ENCODE assay signal across 8 cellular contexts in the genomic region with DNA sequence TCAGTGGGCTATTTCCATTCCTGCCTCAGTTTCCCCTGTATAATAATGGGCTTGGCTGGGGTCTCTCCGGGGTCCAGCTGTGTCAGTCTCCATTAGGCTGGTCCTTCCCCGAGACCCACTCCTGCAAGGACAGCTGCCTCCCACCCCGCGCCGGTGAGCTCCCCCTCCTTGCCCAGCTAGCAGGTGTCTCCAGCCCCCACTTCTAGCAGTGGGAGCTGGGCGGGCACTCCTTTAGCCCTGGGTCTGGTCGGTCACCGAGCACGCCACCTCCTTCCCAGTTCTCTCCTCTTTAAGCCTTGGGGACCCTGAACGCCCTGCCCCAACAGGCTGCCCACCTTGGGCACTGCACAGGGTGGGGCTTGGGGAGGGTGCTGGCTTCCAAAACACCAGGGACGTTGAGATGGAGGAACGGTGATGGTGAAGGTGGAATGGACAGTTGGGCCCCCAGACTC. TPM values are rescaled to one million over a fixed set of nuclear protein-coding genes. Genes with fewer than 3 reads are reported as not detected.
DNase-seq lines count a peak whose midpoint lies in the region; ATAC-seq and TF ChIP-seq lines count a peak whose summit lies in the region.

No MANE protein-coding gene starts in this region.

- BruUV-seq in Calu3 (replicated peaks; lab: Mats Ljungman, UMichigan) (no TSS peak), Panc1 (replicated peaks; lab: Mats Ljungman, UMichigan) (no TSS peak)

- H3K27ac Mint-ChIP-seq in Calu3 (ENCODE audit: unreplicated experiment), result no peak overlapping the region

- H3K9me3 ChIP-seq in Panc1 (ENCODE audit: control insufficient read depth, insufficient read depth, low read depth, low read length) (no peaks in the 10 kb centered on the region), esophagus muscularis mucosa (no peaks in the 10 kb centered on the region), ovary (no peaks in the 10 kb centered on the region)

- no peak for TF ChIP-seq EP300 in esophagus muscularis mucosa (IDR thresholded peaks at IDR 0.05)
- TF ChIP-seq EP300 in ovary (IDR thresholded peaks at IDR 0.05), result no peak

- no peaks in the 10 kb centered on the region for H3K27me3 ChIP-seq in Panc1 (ENCODE audit: control insufficient read depth, insufficient read depth, low read length)
- H3K27me3 ChIP-seq in esophagus muscularis mucosa, result peaks cover 0 to 49% (median under 1%) of the 10 kb centered on the region in 4 donors
- no peaks in the 10 kb centered on the region for H3K27me3 ChIP-seq in ovary

- H3K4me3 Mint-ChIP-seq in Calu3 (ENCODE audit: low read depth, unreplicated experiment), result peak overlapping the region; percentile 52

- no peaks in the 10 kb centered on the region for H3K4me1 Mint-ChIP-seq in Calu3 (ENCODE audit: low read depth, unreplicated experiment)

- H3K36me3 Mint-ChIP-seq in Calu3 (ENCODE audit: insufficient read depth, unreplicated experiment), result peaks cover 11% of the 10 kb centered on the region

- DNase-seq in Calu3 (no peak), Panc1 (ENCODE audit: low read depth, low spot score) (no peak), esophagus muscularis mucosa (ENCODE audit: extremely low spot score) (no peak), ovary (peak in 2 of 5 donors; percentile 31 to 32), activated gamma-delta T cell (lab: John Stamatoyannopoulos, UW) (no peak)

- CTCF ChIA-PET in Calu3 (lab: Charles Lee), result interaction anchor here (1.5 kb wide), 1 partner anchor 439 kb away, joined by 3 read pairs; no protein-coding TSS in a partner anchor
- CTCF ChIA-PET in Panc1 (lab: Charles Lee), result no interaction called here

- in situ Hi-C loops in Panc1 (cut with HindIII; ENCODE audit: low pct_unique_long_range_greater_than_20kb, low sequenced_read_pairs), result no loop called here

- H3K4me3 ChIP-seq in Panc1 (ENCODE audit: low read depth in 2 of 2, low read length in 2 of 2) (no peak overlapping the region; a peak in 1 of 4 replicates), esophagus muscularis mucosa (peak overlapping the region; percentile 59 to 78 (median 66)), ovary (no peak overlapping the region)

- POLR2A ChIA-PET in Panc1 (lab: Charles Lee), result no interaction called here

- TF ChIP-seq CTCF in Calu3 (IDR thresholded peaks at IDR 0.05; ENCODE audit: unreplicated experiment) (no peak), Panc1 (IDR thresholded peaks at IDR 0.05) (no peak), esophagus muscularis mucosa (IDR thresholded peaks at IDR 0.05) (no peak), ovary (IDR thresholded peaks at IDR 0.05) (no peak)

- no peaks in the 10 kb centered on the region for H3K36me3 ChIP-seq in Panc1 (ENCODE audit: control insufficient read depth, insufficient read depth, low read length)
- H3K36me3 ChIP-seq in esophagus muscularis mucosa, result peaks cover 3 to 18% (median 10%) of the 10 kb centered on the region in 4 donors
- H3K36me3 ChIP-seq in ovary, result no peaks in the 10 kb centered on the region

- intact Hi-C loops in Calu3 (cut with micrococcal nuclease; ENCODE audit: unreplicated experiment), result no loop called here
- intact Hi-C loops in Panc1 (cut with micrococcal nuclease; ENCODE audit: unreplicated experiment), result no loop called here
- intact Hi-C loops in esophagus muscularis mucosa (cut with DNase I), result loop anchor here (5.0 to 10.0 kb wide), 3 partner anchors 455 to 685 kb away; a partner anchor contains a TSS
- intact Hi-C loops in ovary (cut with DNase I), result loop anchor here in 3 of 4 donors (5.0 to 10.0 kb wide), 6 partner anchors 145 to 657 kb away; a partner anchor contains a TSS

- no peaks in the 10 kb centered on the region for H3K27me3 Mint-ChIP-seq in Calu3 (ENCODE audit: unreplicated experiment)

- 55% methylated on average over 6 of the region's 12 CpGs for WGBS in esophagus muscularis mucosa
- 21 to 26% (median 22%) methylated on average over 12 of the region's 12 CpGs for WGBS in ovary, 3 donors

- H3K27ac ChIP-seq in Panc1 (ENCODE audit: low read length) (peak overlapping the region; percentile 63), esophagus muscularis mucosa (replicated peaks in 1 of 4) (peak overlapping the region; percentile 91 to 93 (median 92)), ovary (peak overlapping the region; percentile 31 to 36)

- ATAC-seq in Panc1 (no peak), GM18858 (IDR thresholded peaks at IDR 0.05; ENCODE audit: unreplicated experiment) (no peak), GM19395 (IDR thresholded peaks at IDR 0.05; ENCODE audit: unreplicated experiment) (no peak), GM21367 (IDR thresholded peaks at IDR 0.05; ENCODE audit: unreplicated experiment) (no peak)

- H3K4me1 ChIP-seq in Panc1 (ENCODE audit: control insufficient read depth, insufficient read depth, low read length), result peaks cover 21% of the 10 kb centered on the region
- peaks cover 44 to 94% (median 91%) of the 10 kb centered on the region in 4 donors for H3K4me1 ChIP-seq in esophagus muscularis mucosa
- H3K4me1 ChIP-seq in ovary (ENCODE audit: insufficient read depth), result peaks cover 5% of the 10 kb centered on the region

- no peaks in the 10 kb centered on the region for H3K9me3 Mint-ChIP-seq in Calu3 (ENCODE audit: low read depth, unreplicated experiment)

- TF ChIP-seq POLR2A in esophagus muscularis mucosa (IDR thresholded peaks at IDR 0.05; ENCODE audit: low read depth) (no peak), ovary (IDR thresholded peaks at IDR 0.05) (no peak)

RNA-seq across cellular contexts. Expression of a gene that starts 10.5 kb away (rescaled TPM):
- total RNA-seq in Calu3 (2022) (0.14 and 0.15 TPM in 2 replicates), Panc1 (2021; ENCODE audit: unreplicated experiment) (35.6 TPM), esophagus muscularis mucosa (10 to 100 TPM; 17.9 to 42.6 (median 31.3) TPM), ovary (10 to 100 TPM in 4 of 7 donors, 1 to 10 TPM in 3; 5.6 to 22.2 (median 16.9) TPM)
- 30.7 TPM for polyA plus RNA-seq in Panc1 (2012; ENCODE audit: insufficient read length)
- polyA plus RNA-seq in ovary, result 10 to 100 TPM in 1 of 2 donors, 1 to 10 TPM in 1; 4.8 to 16.0 TPM

RNA-seq across cellular contexts. Expression of a gene that starts 42.1 kb away (rescaled TPM):
- total RNA-seq in Calu3 (2022), result not detected in 2 replicates
- total RNA-seq in Panc1 (2021; ENCODE audit: unreplicated experiment), result not detected
- polyA plus RNA-seq in Panc1 (2012; ENCODE audit: insufficient read length), result 0.19 TPM
- not detected for total RNA-seq in esophagus muscularis mucosa
- under 1 TPM in 1 of 7 donors, not detected in 6; 0.18 TPM for total RNA-seq in ovary
- not detected for polyA plus RNA-seq in ovary

Comparison
In these comparisons a context has a peak if more than half of its experiments do, and no peak if none do; other contexts are left out.
1. H3K27ac ChIP-seq: peak in every context shown above with its lines; median percentile 92 in esophagus muscularis mucosa; 63 in Panc1; 34 in ovary.
2. H3K4me3 ChIP-seq: peak in esophagus muscularis mucosa (4 of 4); none in Panc1 (0 of 2) and ovary (single experiment).
3. intact Hi-C loops: an anchor here in esophagus muscularis mucosa (5.0 to 10.0 kb wide) and ovary (5.0 to 10.0 kb wide); none called in Calu3 and Panc1.